In the genomic region with DNA sequence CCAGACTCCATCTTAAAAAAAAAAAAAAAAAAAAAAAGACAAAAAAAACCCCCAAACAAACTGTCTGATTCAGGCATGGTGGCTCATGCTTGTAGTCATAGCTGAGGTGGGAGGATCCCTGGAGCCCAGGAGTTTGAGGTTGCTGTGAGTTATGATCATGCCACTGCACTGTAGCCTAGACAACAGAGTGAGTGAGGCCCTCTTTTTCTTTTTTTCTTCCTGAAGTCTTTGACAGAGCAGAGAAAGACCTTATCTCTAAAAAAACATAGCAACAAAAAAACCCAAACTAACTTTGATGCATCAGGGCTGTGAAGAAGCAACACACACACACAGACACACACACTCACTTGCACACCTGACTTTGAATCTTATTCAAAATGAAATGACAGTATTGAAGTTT, we compare ENCODE assay signal across 9 cellular contexts. TPM values are rescaled to one million over a fixed set of nuclear protein-coding genes. Genes with fewer than 3 reads are reported as not detected.
A peak's percentile ranks its signal among the peaks of the same experiment; 100 is the strongest.
DNase-seq lines count a peak whose midpoint lies in the region; FAIRE-seq and TF ChIP-seq lines count a peak whose summit lies in the region.
"Had no signal": no experiment of that assay in that cellular context is flagged by ENCODE, and none has a peak within 500 bp of the region (broad histone marks: within the 10 kb centered on the region; RNA-seq: fewer than 3 reads in every experiment).

No MANE protein-coding gene starts in this region.

- no peaks in the 10 kb centered on the region for H3K9me3 Mint-ChIP-seq in MCF 10A (ENCODE audit: unreplicated experiment)

- no peak overlapping the region for H3K18ac ChIP-seq in neuronal stem cell (ENCODE audit: low read length)

- TF ChIP-seq POLR2A in GM12892 (IDR thresholded peaks at IDR 0.05; ENCODE audit: low read depth, low read length) = no peak

- H3K36me3 Mint-ChIP-seq in MCF 10A (ENCODE audit: insufficient read depth, unreplicated experiment) = peaks cover 10% of the 10 kb centered on the region

- no peak overlapping the region for H3K4me3 ChIP-seq in mammary epithelial cell (replicated peaks in 1 of 3; ENCODE audit: insufficient read depth in 1 of 3, low read depth in 2 of 3, low read length in 3 of 3)
- H3K4me3 ChIP-seq in neuronal stem cell (ENCODE audit: low read length in 2 of 2) = no peak overlapping the region
- H3K4me3 ChIP-seq: BLaER1 had no signal

- no peaks in the 10 kb centered on the region for H3K36me3 ChIP-seq in mammary epithelial cell (ENCODE audit: insufficient read depth, low read length)
- H3K36me3 ChIP-seq in neuronal stem cell (replicated peaks in 1 of 2; ENCODE audit: control insufficient read depth in 2 of 2, insufficient read depth in 2 of 2, low read length in 2 of 2) = no peaks in the 10 kb centered on the region
- H3K36me3 ChIP-seq: BLaER1 had no signal

- H4K8ac ChIP-seq in neuronal stem cell (ENCODE audit: low read depth, low read length) = no peak overlapping the region

- no peak overlapping the region for H3K27ac Mint-ChIP-seq in MCF 10A (ENCODE audit: low read depth, unreplicated experiment)

- dilution Hi-C loops in mammary epithelial cell (cut with HindIII; ENCODE audit: low sequenced_read_pairs) = no loop called here

- DNase-seq in mammary epithelial cell (peak; percentile 91), MCF 10A (ENCODE audit: unreplicated experiment) (no peak), fibroblast of peridontal ligament (ENCODE audit: extremely low read depth) (peak; percentile 67), NCI-H1092 (lab: John Stamatoyannopoulos, UW) (no peak), neuronal stem cell (ENCODE audit: low spot score) (no peak), GM12892 (ENCODE audit: insufficient read length) (no peak), NOMO-1 treated with dmso at 0.1 percent for 144 hours (lab: John Stamatoyannopoulos, UW; ENCODE audit: unreplicated experiment) (no peak)
- peak; percentile 55 to 67 for DNase-seq in activated CD4-positive, alpha-beta T cell treated with anti-CD3 and anti-CD28 coated beads, Interleukin-2, amount 50 U/mL, for 48 hours

- TF ChIP-seq CTCF in mammary epithelial cell (conservative IDR thresholded peaks at IDR 0.05 in 1 of 2, IDR thresholded peaks at IDR 0.05 in 1 of 2; ENCODE audit: extremely low read depth in 1 of 2, insufficient read depth in 1 of 2, low read depth in 1 of 2, low read length in 2 of 2) = no peak
- no peak for TF ChIP-seq CTCF in MCF 10A (IDR thresholded peaks at IDR 0.05; ENCODE audit: unreplicated experiment)

- POLR2A ChIA-PET in MCF 10A (lab: Yijun Ruan, JAX) = no interaction called here

- H3K23ac ChIP-seq in neuronal stem cell (ENCODE audit: low read depth, low read length, poor library complexity) = no peak overlapping the region

- no peaks in the 10 kb centered on the region for H4K20me1 ChIP-seq in mammary epithelial cell (ENCODE audit: insufficient read depth, low read length)
- H4K20me1 ChIP-seq: BLaER1 had no signal

- H3K27me3 Mint-ChIP-seq in MCF 10A (ENCODE audit: insufficient read depth, unreplicated experiment) = no peaks in the 10 kb centered on the region

- no peak overlapping the region for H2BK5ac ChIP-seq in neuronal stem cell (ENCODE audit: low read length)

- peak overlapping the region; percentile 62 for H3K27ac ChIP-seq in mammary epithelial cell (ENCODE audit: insufficient read depth, low read depth, low read length)
- H3K27ac ChIP-seq in neuronal stem cell (replicated peaks; ENCODE audit: low read length) = no peak overlapping the region
- H3K27ac ChIP-seq: BLaER1 had no signal

- H4K91ac ChIP-seq in neuronal stem cell (ENCODE audit: low read depth, low read length, poor library complexity) = no peak overlapping the region

- CTCF ChIA-PET in mammary epithelial cell (lab: Charles Lee; ENCODE audit: low non-redundant PET) = no interaction called here
- CTCF ChIA-PET in MCF 10A (lab: Yijun Ruan, JAX) = no interaction called here

- H3K9ac ChIP-seq in mammary epithelial cell (ENCODE audit: insufficient read depth, low read length) (no peak overlapping the region), neuronal stem cell (ENCODE audit: low read depth, low read length, poor library complexity) (no peak overlapping the region)
- H3K9ac ChIP-seq: BLaER1 had no signal

- FAIRE-seq in GM12892 (lab: Jason Lieb, UNC) = no peak

- H3K4me2 ChIP-seq in mammary epithelial cell (ENCODE audit: insufficient read depth, low read depth, low read length) (no peak overlapping the region), neuronal stem cell (ENCODE audit: insufficient read depth, low read length, poor library complexity, severe bottlenecking) (no peak overlapping the region)
- H3K4me2 ChIP-seq: BLaER1 had no signal

- in situ Hi-C loops in mammary epithelial cell (cut with MboI; ENCODE audit: low sequenced_read_pairs in 2 of 2) = no loop called here

- intact Hi-C loops in mammary epithelial cell (cut with micrococcal nuclease) (no loop called here), MCF 10A (cut with micrococcal nuclease) (no loop called here)

- peak overlapping the region; percentile 4 for H2AFZ ChIP-seq in mammary epithelial cell (ENCODE audit: low read depth, low read length)
- no peak overlapping the region for H2AFZ ChIP-seq in neuronal stem cell (ENCODE audit: low read length)

- H3K9me3 ChIP-seq in mammary epithelial cell (replicated peaks; ENCODE audit: insufficient read depth, low read length) (peaks cover 4% of the 10 kb centered on the region), neuronal stem cell (replicated peaks in 1 of 2; ENCODE audit: control insufficient read depth in 2 of 2, insufficient read depth in 1 of 2, low read depth in 1 of 2, low read length in 2 of 2) (no peaks in the 10 kb centered on the region)
- H3K9me3 ChIP-seq: BLaER1 had no signal

- H2BK120ac ChIP-seq in neuronal stem cell (ENCODE audit: low read depth, low read length) = no peak overlapping the region

- H3K14ac ChIP-seq in neuronal stem cell (ENCODE audit: low read length) = no peak overlapping the region

- H3K79me1 ChIP-seq in neuronal stem cell (ENCODE audit: low read depth, low read length) = no peaks in the 10 kb centered on the region

- no peaks in the 10 kb centered on the region for H3K79me2 ChIP-seq in mammary epithelial cell (ENCODE audit: insufficient read depth, low read length)

- no peak overlapping the region for H2BK15ac ChIP-seq in neuronal stem cell (ENCODE audit: low read length)

- H3K4me1 Mint-ChIP-seq in MCF 10A (ENCODE audit: insufficient read depth, unreplicated experiment) = peaks cover 14% of the 10 kb centered on the region

- H3K4me1 ChIP-seq in mammary epithelial cell (ENCODE audit: insufficient read depth, low read length) (peaks cover 13% of the 10 kb centered on the region), neuronal stem cell (ENCODE audit: control insufficient read depth in 2 of 2, insufficient read depth in 1 of 2, low read depth in 1 of 2, low read length in 2 of 2) (no peaks in the 10 kb centered on the region)

- no peak overlapping the region for H2AK5ac ChIP-seq in neuronal stem cell (ENCODE audit: low read depth, low read length)

- H3K27me3 ChIP-seq in mammary epithelial cell (ENCODE audit: insufficient read depth, low read length) (no peaks in the 10 kb centered on the region), neuronal stem cell (ENCODE audit: control insufficient read depth in 3 of 3, insufficient read depth in 3 of 3, low read depth in 1 of 3, low read length in 3 of 3) (no peaks in the 10 kb centered on the region)
- H3K27me3 ChIP-seq: BLaER1 had no signal

- H3K4ac ChIP-seq in neuronal stem cell (ENCODE audit: low read length) = no peak overlapping the region

- BruUV-seq in mammary epithelial cell (replicated peaks; lab: Mats Ljungman, UMichigan) (no TSS peak), MCF 10A (replicated peaks; lab: Mats Ljungman, UMichigan) (no TSS peak)

- no peak overlapping the region for H3K4me3 Mint-ChIP-seq in MCF 10A (ENCODE audit: unreplicated experiment)

- no peak overlapping the region for H2BK12ac ChIP-seq in neuronal stem cell (ENCODE audit: low read length)

RNA-seq across cellular contexts. Expression of a gene that starts 7.7 kb away (rescaled TPM):
- 1 to 10 TPM; 5.0 to 5.7 TPM for total RNA-seq in mammary epithelial cell
- polyA plus RNA-seq in mammary epithelial cell = 6.2 TPM
- 8.4 TPM for polyA minus RNA-seq in mammary epithelial cell
- total RNA-seq in MCF 10A (2022) = 3.0 and 5.6 TPM in 2 replicates
- polyA plus RNA-seq in neuronal stem cell (2013, experiment 1 of 2) = 13.1 TPM
- 12.6 TPM for polyA plus RNA-seq in neuronal stem cell (2013, experiment 2 of 2)
- 7.8 TPM for polyA plus RNA-seq in GM12892 (2012; ENCODE audit: missing spikeins)

Comparison
In these comparisons a context has a peak if more than half of its experiments do, and no peak if none do; other contexts are left out.
1. DNase-seq: peak in mammary epithelial cell (single experiment), activated CD4-positive, alpha-beta T cell treated with anti-CD3 and anti-CD28 coated beads, Interleukin-2, amount 50 U/mL, for 48 hours (2 of 2) and fibroblast of peridontal ligament (single experiment); none in MCF 10A (single experiment), NCI-H1092 (single experiment), neuronal stem cell (single experiment), GM12892 (single experiment) and NOMO-1 treated with dmso at 0.1 percent for 144 hours (single experiment).